ENCODE assay signal across 8 cellular contexts in genomic region chr7:129825554-129826267, GRCh38.
A peak's percentile ranks its signal among the peaks of the same experiment; 100 is the strongest.
DNase-seq lines count a peak whose midpoint lies in the region; ATAC-seq and TF ChIP-seq lines count a peak whose summit lies in the region.

No MANE protein-coding gene starts in this region.

- H3K27ac ChIP-seq in CD4-positive, alpha-beta T cell (ENCODE audit: low read depth, low read length), result no peak overlapping the region
- peak overlapping the region; percentile 78 for H3K27ac ChIP-seq in epithelial cell of prostate

- H3K4me1 Mint-ChIP-seq in CD4-positive, alpha-beta T cell (ENCODE audit: low read depth), result peaks cover 25% of the 10 kb centered on the region

- H3K4me3 ChIP-seq in mucosa of descending colon, result no peak overlapping the region

- no peaks in the 10 kb centered on the region for H3K27me3 ChIP-seq in CD4-positive, alpha-beta T cell (ENCODE audit: control insufficient read depth, insufficient read depth, low read length)

- CTCF ChIA-PET in CD4-positive, alpha-beta T cell (lab: Charles Lee), result interaction anchor here (0.5 to 1.3 kb wide), 8 partner anchors 11 to 213 kb away, joined by 3 to 6 read pairs (median 3); no protein-coding TSS in a partner anchor

- intact Hi-C loops in CD4-positive, alpha-beta T cell (cut with DNase I, micrococcal nuclease), result loop anchor here (1.0 to 10.0 kb wide), 11 partner anchors 123 to 608 kb away; partner anchors contain the start of genes NRF1 (in 1 of the 2) and SMKR1 (in 1 of the 2)
- intact Hi-C loops in mucosa of descending colon (cut with DNase I, micrococcal nuclease), result loop anchor here in 1 of 2 donors (10.0 kb wide), 1 partner anchor 189 kb away; no protein-coding TSS in a partner anchor

- DNase-seq in CD4-positive, alpha-beta T cell, result peak; percentile 74 to 93 (median 86)
- DNase-seq in NOMO-1 (lab: John Stamatoyannopoulos, UW; ENCODE audit: unreplicated experiment in 2 of 2) (peak; percentile 20 to 31), activated T-cell treated with anti-CD3 and anti-CD28 coated beads for 1 hour (ENCODE audit: low read depth) (peak; percentile 88), epithelial cell of prostate (ENCODE audit: low read depth, low spot score) (no peak), mucosa of descending colon (peak; percentile 92 to 95 (median 94))
- peak; percentile 76 to 90 for DNase-seq in stimulated activated CD8-positive, alpha-beta memory T cell treated with anti-CD3 and anti-CD28 coated beads, Interleukin-4, amount 100 ng/mL, for 1 hour (ENCODE audit: low read depth in 2 of 2, low spot score in 1 of 2)

- H3K4me1 ChIP-seq in mucosa of descending colon (ENCODE audit: low read depth), result peaks cover 21% of the 10 kb centered on the region

- no peaks in the 10 kb centered on the region for H3K36me3 Mint-ChIP-seq in CD4-positive, alpha-beta T cell (ENCODE audit: low read depth)

- H3K27ac Mint-ChIP-seq in CD4-positive, alpha-beta T cell, result peak overlapping the region; percentile 39

- H3K9me3 ChIP-seq in CD4-positive, alpha-beta T cell (ENCODE audit: control insufficient read depth, low read length), result no peaks in the 10 kb centered on the region
- H3K9me3 ChIP-seq in mucosa of descending colon, result no peaks in the 10 kb centered on the region

- peak overlapping the region; percentile 91 for H3K4me3 Mint-ChIP-seq in CD4-positive, alpha-beta T cell

- peak; percentile 87 for TF ChIP-seq CTCF in CD4-positive, alpha-beta T cell (IDR thresholded peaks at IDR 0.05)
- TF ChIP-seq CTCF in mucosa of descending colon (IDR thresholded peaks at IDR 0.05), result peak; percentile 98

- no peaks in the 10 kb centered on the region for H3K36me3 ChIP-seq in mucosa of descending colon (ENCODE audit: low read depth)

- H3K9me3 Mint-ChIP-seq in CD4-positive, alpha-beta T cell, result no peaks in the 10 kb centered on the region

- no peaks in the 10 kb centered on the region for H3K27me3 Mint-ChIP-seq in CD4-positive, alpha-beta T cell

- POLR2A ChIA-PET in CD4-positive, alpha-beta T cell (lab: Charles Lee), result interaction anchor here (1.1 kb wide), 1 partner anchor 126 kb away, joined by 4 read pairs; no protein-coding TSS in a partner anchor

- ATAC-seq in CD4-positive, alpha-beta T cell (ENCODE audit: poor library complexity), result peak; percentile 79
- ATAC-seq in GM19372 (IDR thresholded peaks at IDR 0.05; ENCODE audit: low read depth, unreplicated experiment) (peak; percentile 64), HG03520 (IDR thresholded peaks at IDR 0.05; ENCODE audit: unreplicated experiment) (peak; percentile 61), mucosa of descending colon (peak; percentile 93)
